14 cellular contexts compared by ENCODE assay signal in genomic region chr2:11505652-11506610, GRCh38. TPM values are rescaled to one million over a fixed set of nuclear protein-coding genes. Genes with fewer than 3 reads are reported as not detected.
DNase-seq lines count a peak whose midpoint lies in the region; ATAC-seq, FAIRE-seq and TF ChIP-seq lines count a peak whose summit lies in the region.
"Had no signal": no experiment of that assay in that cellular context is flagged by ENCODE, and none has a peak within 500 bp of the region (broad histone marks: within the 10 kb centered on the region; RNA-seq: fewer than 3 reads in every experiment).

No MANE protein-coding gene starts in this region.

- no peak for DNase-seq in GM12891 (ENCODE audit: insufficient read length, low spot score)
- peak; percentile 69 for DNase-seq in NCI-H2196 treated with DMSO at 0.1 percent for 48 hours (lab: John Stamatoyannopoulos, UW; ENCODE audit: unreplicated experiment)
- DNase-seq in kidney tubule cell (ENCODE audit: low spot score), result peak; percentile 90
- no peak for DNase-seq in GF-D8 (lab: John Stamatoyannopoulos, UW)
- no peak for DNase-seq in NCI-H524 treated with DMSO at 0.1 percent for 48 hours (lab: John Stamatoyannopoulos, UW)
- no peak for DNase-seq in germinal center (ENCODE audit: low spot score)
- DNase-seq in activated T-helper 1 cell treated with anti-CD3 and anti-CD28 coated beads, Interleukin-12 subunit alpha, Interleukin-12 subunit beta, Interleukin-2, Interleukin-4 antibody, amounts not matched to agents 30 ng/mL and 10 ng/mL and 1 ng/mL, durations not matched to agents 14 hours and 24 hours and 36 hours (ENCODE audit: low spot score), result no peak
- DNase-seq: activated effector memory CD4-positive, alpha-beta T cell treated with Interleukin-2 at 50 U/mL for 16 hours; endodermal cell; NCI-H524; right cardiac atrium had no signal

- H3K27me3 Mint-ChIP-seq in activated T-helper 1 cell treated with anti-CD3 and anti-CD28 coated beads, Interleukin-12 subunit alpha, Interleukin-12 subunit beta, Interleukin-2, Interleukin-4 antibody, amounts not matched to agents 30 ng/mL and 10 ng/mL and 1 ng/mL, durations not matched to agents 14 hours and 24 hours and 36 hours (ENCODE audit: insufficient read depth), result no peaks in the 10 kb centered on the region

- intact Hi-C loops in activated T-helper 1 cell treated with anti-CD3 and anti-CD28 coated beads, Interleukin-12 subunit alpha, Interleukin-12 subunit beta, Interleukin-2, Interleukin-4 antibody, amounts not matched to agents 30 ng/mL and 10 ng/mL and 1 ng/mL, durations not matched to agents 14 hours and 24 hours and 36 hours (cut with micrococcal nuclease), result no loop called here

- no peak overlapping the region for H3K27ac Mint-ChIP-seq in activated T-helper 1 cell treated with anti-CD3 and anti-CD28 coated beads, Interleukin-12 subunit alpha, Interleukin-12 subunit beta, Interleukin-2, Interleukin-4 antibody, amounts not matched to agents 30 ng/mL and 10 ng/mL and 1 ng/mL, durations not matched to agents 14 hours and 24 hours and 36 hours
- H3K27ac Mint-ChIP-seq: endodermal cell; T-helper 2 cell treated with Interferon-gamma antibody and Interleukin-4, amounts not matched to agents 5 μg/mL and 100 μg/mL, for 36 hours had no signal

- H3K9me3 Mint-ChIP-seq in activated T-helper 1 cell treated with anti-CD3 and anti-CD28 coated beads, Interleukin-12 subunit alpha, Interleukin-12 subunit beta, Interleukin-2, Interleukin-4 antibody, amounts not matched to agents 30 ng/mL and 10 ng/mL and 1 ng/mL, durations not matched to agents 14 hours and 24 hours and 36 hours, result no peaks in the 10 kb centered on the region

- peak; percentile 64 for ATAC-seq in GM21786 (IDR thresholded peaks at IDR 0.05; ENCODE audit: unreplicated experiment)

- no peak overlapping the region for H3K4me3 Mint-ChIP-seq in activated T-helper 1 cell treated with anti-CD3 and anti-CD28 coated beads, Interleukin-12 subunit alpha, Interleukin-12 subunit beta, Interleukin-2, Interleukin-4 antibody, amounts not matched to agents 30 ng/mL and 10 ng/mL and 1 ng/mL, durations not matched to agents 14 hours and 24 hours and 36 hours
- H3K4me3 Mint-ChIP-seq: endodermal cell; T-helper 2 cell treated with Interferon-gamma antibody and Interleukin-4, amounts not matched to agents 5 μg/mL and 100 μg/mL, for 36 hours had no signal

- H3K36me3 Mint-ChIP-seq in activated T-helper 1 cell treated with anti-CD3 and anti-CD28 coated beads, Interleukin-12 subunit alpha, Interleukin-12 subunit beta, Interleukin-2, Interleukin-4 antibody, amounts not matched to agents 30 ng/mL and 10 ng/mL and 1 ng/mL, durations not matched to agents 14 hours and 24 hours and 36 hours (ENCODE audit: low read depth), result no peaks in the 10 kb centered on the region

- peak; percentile 35 for FAIRE-seq in GM12891 (lab: Jason Lieb, UNC)
- FAIRE-seq: islet of Langerhans had no signal

- no peaks in the 10 kb centered on the region for H3K4me1 Mint-ChIP-seq in activated T-helper 1 cell treated with anti-CD3 and anti-CD28 coated beads, Interleukin-12 subunit alpha, Interleukin-12 subunit beta, Interleukin-2, Interleukin-4 antibody, amounts not matched to agents 30 ng/mL and 10 ng/mL and 1 ng/mL, durations not matched to agents 14 hours and 24 hours and 36 hours (ENCODE audit: low read depth)

- TF ChIP-seq POLR2A in GM12891 (IDR thresholded peaks at IDR 0.05; ENCODE audit: low read depth, low read length), result no peak

TF ChIP-seq in GM12891, 5 proteins besides CTCF, POLR2A, EP300 and RAD21:
- no peak for TF ChIP-seq TAF1 (IDR thresholded peaks at IDR 0.05; ENCODE audit: low read depth, low read length)

RNA-seq across cellular contexts. Expression of gene GREB1, which starts 27.9 kb away (rescaled TPM):
- polyA plus RNA-seq in GM12891 (2012; ENCODE audit: low read depth, missing spikeins), result 0.13 TPM
- 0.10 and 0.41 TPM in 2 replicates for total RNA-seq in activated T-helper 1 cell treated with anti-CD3 and anti-CD28 coated beads, Interleukin-12 subunit alpha, Interleukin-12 subunit beta, Interleukin-2, Interleukin-4 antibody, amounts not matched to agents 30 ng/mL and 10 ng/mL and 1 ng/mL, durations not matched to agents 14 hours and 24 hours and 36 hours

RNA-seq across cellular contexts. Expression of gene E2F6, which starts 40.0 kb away (rescaled TPM):
- 6.9 TPM for polyA plus RNA-seq in GM12891 (2012; ENCODE audit: low read depth, missing spikeins)
- 22.1 and 23.7 TPM in 2 replicates for total RNA-seq in activated T-helper 1 cell treated with anti-CD3 and anti-CD28 coated beads, Interleukin-12 subunit alpha, Interleukin-12 subunit beta, Interleukin-2, Interleukin-4 antibody, amounts not matched to agents 30 ng/mL and 10 ng/mL and 1 ng/mL, durations not matched to agents 14 hours and 24 hours and 36 hours

Comparison
In these comparisons a context has a peak if more than half of its experiments do, and no peak if none do; other contexts are left out.
1. DNase-seq: peak in NCI-H2196 treated with DMSO at 0.1 percent for 48 hours (single experiment) and kidney tubule cell (single experiment); none in GM12891 (single experiment), GF-D8 (single experiment), NCI-H524 treated with DMSO at 0.1 percent for 48 hours (single experiment), germinal center (single experiment) and activated T-helper 1 cell treated with anti-CD3 and anti-CD28 coated beads, Interleukin-12 subunit alpha, Interleukin-12 subunit beta, Interleukin-2, Interleukin-4 antibody, amounts not matched to agents 30 ng/mL and 10 ng/mL and 1 ng/mL, durations not matched to agents 14 hours and 24 hours and 36 hours (single experiment).